Comparison of ENCODE assay signal across 8 cellular contexts in the genomic region with DNA sequence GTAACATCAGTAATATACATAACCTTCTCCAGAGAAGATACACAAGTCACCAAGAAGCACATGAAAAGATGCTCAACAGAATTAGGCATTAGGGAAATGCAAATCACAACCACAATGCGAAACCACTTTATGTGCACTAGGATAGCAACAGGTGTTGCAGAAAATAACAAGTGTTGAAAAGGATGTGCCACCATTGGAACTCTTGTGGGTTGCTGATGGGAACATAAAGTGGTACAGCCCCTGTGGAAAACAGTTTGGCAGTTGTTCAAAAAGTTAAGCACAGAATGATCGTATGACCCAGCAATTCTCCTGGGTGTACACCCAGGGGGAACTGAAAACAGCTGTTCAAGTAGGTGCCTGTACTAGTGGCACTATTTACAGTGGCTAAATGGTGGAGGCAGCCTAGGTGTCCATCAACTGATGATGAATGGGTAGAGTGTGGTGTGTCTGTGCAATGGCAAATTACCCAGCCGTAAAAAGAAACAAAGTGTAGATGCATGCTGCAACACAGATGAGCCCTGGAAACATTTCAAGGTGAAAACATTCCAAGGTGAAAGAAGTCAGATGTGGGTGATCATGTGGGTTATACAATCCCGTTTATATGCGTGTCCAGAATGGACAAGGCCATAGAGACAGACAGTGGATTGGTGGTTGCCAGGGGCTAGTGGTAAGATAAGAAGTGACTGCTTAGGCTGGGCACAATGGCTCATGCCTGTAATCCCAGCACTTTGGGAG. TPM values are rescaled to one million over a fixed set of nuclear protein-coding genes. Genes with fewer than 3 reads are reported as not detected.
DNase-seq lines count a peak whose midpoint lies in the region; ATAC-seq and TF ChIP-seq lines count a peak whose summit lies in the region.

No MANE protein-coding gene starts in this region.

- peaks cover 10% of the 10 kb centered on the region for H3K4me1 ChIP-seq in left ventricle myocardium inferior

- peaks cover 70% of the 10 kb centered on the region for H3K36me3 ChIP-seq in left ventricle myocardium inferior

- H3K27me3 ChIP-seq in left ventricle myocardium inferior (ENCODE audit: low read depth) = no peaks in the 10 kb centered on the region

- peak overlapping the region; percentile 36 for H3K27ac ChIP-seq in left ventricle myocardium inferior (replicated peaks)

- in situ Hi-C loops in KBM-7 (cut with MboI; ENCODE audit: low pct_unique_long_range_greater_than_20kb, low sequenced_read_pairs) = no loop called here

- ATAC-seq in GM21360 (IDR thresholded peaks at IDR 0.05; ENCODE audit: unreplicated experiment) (peak; percentile 93), HG03457 (IDR thresholded peaks at IDR 0.05; ENCODE audit: unreplicated experiment) (peak; percentile 78)

- peaks cover 10% of the 10 kb centered on the region for H3K9me3 ChIP-seq in left ventricle myocardium inferior (replicated peaks)

- CTCF ChIA-PET in GM10248 (lab: Yijun Ruan, JAX) = interaction anchor here (0.8 to 2.3 kb wide), 3 partner anchors 15 to 82 kb away, joined by 3 to 6 read pairs (median 3); no protein-coding TSS in a partner anchor

- no peak overlapping the region for H3K4me3 ChIP-seq in left ventricle myocardium inferior

- POLR2A ChIA-PET in GM10248 (lab: Yijun Ruan, JAX) = no interaction called here

- TF ChIP-seq CTCF in GM10248 (IDR thresholded peaks at IDR 0.05; ENCODE audit: control extremely low read depth, extremely low read depth, low read depth, missing control alignments) (no peak), left ventricle myocardium inferior (IDR thresholded peaks at IDR 0.05; ENCODE audit: borderline replicate concordance) (no peak)

- intact Hi-C loops in left ventricle myocardium inferior (cut with micrococcal nuclease) = no loop called here

- DNase-seq in GM10248 (ENCODE audit: extremely low spot score) (peak; percentile 46), left ventricle myocardium inferior (no peak), KBM-7 (no peak), NCI-H2107 treated with DMSO at 0.1 percent for 48 hours (lab: John Stamatoyannopoulos, UW; ENCODE audit: unreplicated experiment) (no peak), NCI-H345 (lab: John Stamatoyannopoulos, UW) (no peak), NK-92 (lab: John Stamatoyannopoulos, UW; ENCODE audit: unreplicated experiment) (no peak)

RNA-seq across cellular contexts. Expression of gene CCDC69, which starts 27.2 kb away (rescaled TPM):
- 167 TPM for total RNA-seq in left ventricle myocardium inferior

RNA-seq across cellular contexts. Expression of gene ANXA6, which starts 39.1 kb away (rescaled TPM):
- 195 TPM for total RNA-seq in left ventricle myocardium inferior

RNA-seq across cellular contexts. Expression of gene GM2A, which starts 56.3 kb away (rescaled TPM):
- total RNA-seq in left ventricle myocardium inferior = 35.4 TPM
